In the genomic region with DNA sequence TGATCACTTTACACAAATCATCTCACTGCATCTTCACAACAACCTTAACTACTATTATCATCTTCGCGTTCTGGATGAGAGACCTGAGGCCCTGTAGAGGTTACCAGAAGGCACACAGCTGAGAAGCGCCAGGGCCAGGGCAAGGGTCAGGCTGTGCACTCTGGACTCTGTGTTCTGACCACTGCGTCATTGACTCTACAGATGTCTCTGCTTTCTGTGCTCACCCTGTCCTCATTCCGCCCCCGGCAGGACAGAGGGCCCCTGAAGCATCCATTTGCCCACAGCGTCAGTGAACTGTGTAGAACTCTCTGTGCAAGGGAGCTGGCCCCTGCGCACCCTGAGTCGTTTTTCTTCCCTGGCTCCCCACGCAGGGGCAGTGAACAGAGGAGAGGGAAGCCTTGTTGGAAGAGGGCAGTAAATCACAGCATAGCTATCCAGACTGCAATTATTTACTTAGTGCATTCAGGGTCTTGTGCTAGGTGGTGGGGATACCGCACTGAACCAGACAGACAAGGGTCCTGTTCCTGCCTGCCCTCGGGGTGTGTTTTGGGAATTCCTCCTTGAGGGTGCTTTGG, we compare ENCODE assay signal across 9 cellular contexts. TPM values are rescaled to one million over a fixed set of nuclear protein-coding genes. Genes with fewer than 3 reads are reported as not detected.
DNase-seq lines count a peak whose midpoint lies in the region; ATAC-seq and TF ChIP-seq lines count a peak whose summit lies in the region.
"Had no signal": no experiment of that assay in that cellular context is flagged by ENCODE, and none has a peak within 500 bp of the region (broad histone marks: within the 10 kb centered on the region; RNA-seq: fewer than 3 reads in every experiment).

No MANE protein-coding gene starts in this region.

- TF ChIP-seq CTCF in BE2C (IDR thresholded peaks at IDR 0.05; ENCODE audit: low read depth, low read length) (no peak), omental fat pad (IDR thresholded peaks at IDR 0.05) (no peak)

- no peaks in the 10 kb centered on the region for H3K9me3 Mint-ChIP-seq in central memory CD8-positive, alpha-beta T cell
- H3K9me3 Mint-ChIP-seq in naive thymus-derived CD8-positive, alpha-beta T cell = no peaks in the 10 kb centered on the region

- POLR2A ChIA-PET in naive thymus-derived CD8-positive, alpha-beta T cell (lab: Charles Lee) = interaction anchor here (1.3 to 1.5 kb wide), 4 partner anchors 18 to 59 kb away, joined by 3 to 8 read pairs (median 4); no protein-coding TSS in a partner anchor

- H3K27me3 ChIP-seq in BE2C (no peaks in the 10 kb centered on the region), HUES64 (ENCODE audit: insufficient read depth, low read length) (no peaks in the 10 kb centered on the region)
- H3K27me3 ChIP-seq: left lung had no signal

- peak overlapping the region; percentile 82 for H3K4me3 Mint-ChIP-seq in central memory CD8-positive, alpha-beta T cell
- H3K4me3 Mint-ChIP-seq in naive thymus-derived CD8-positive, alpha-beta T cell = peak overlapping the region; percentile 79 to 94 (median 90)

- no peak for ATAC-seq in central memory CD8-positive, alpha-beta T cell (replicated peaks; ENCODE audit: extremely low read depth, poor library complexity, severe bottlenecking)
- no peak for ATAC-seq in naive thymus-derived CD8-positive, alpha-beta T cell
- ATAC-seq in omental fat pad (ENCODE audit: low FRiP score) = no peak
- no peak for ATAC-seq in HG03378 (IDR thresholded peaks at IDR 0.05; ENCODE audit: unreplicated experiment)

- H3K36me3 Mint-ChIP-seq in central memory CD8-positive, alpha-beta T cell (ENCODE audit: insufficient read depth) = peaks cover 6% of the 10 kb centered on the region
- no peaks in the 10 kb centered on the region for H3K36me3 Mint-ChIP-seq in naive thymus-derived CD8-positive, alpha-beta T cell

- no peaks in the 10 kb centered on the region for H3K36me3 ChIP-seq in BE2C
- H3K36me3 ChIP-seq in HUES64 (ENCODE audit: insufficient read depth, low read length) = no peaks in the 10 kb centered on the region
- H3K36me3 ChIP-seq: left lung had no signal

- H3K27ac ChIP-seq in HUES64 (ENCODE audit: low read depth, low read length) = no peak overlapping the region

- 83% methylated on average over 9 of the region's 12 CpGs for WGBS in HUES64

- no peaks in the 10 kb centered on the region for H3K4me1 ChIP-seq in BE2C
- no peaks in the 10 kb centered on the region for H3K4me1 ChIP-seq in HUES64 (ENCODE audit: insufficient read depth, low read length)

- peak overlapping the region; percentile 80 for H3K4me3 ChIP-seq in BE2C (ENCODE audit: low read depth, low read length)
- H3K4me3 ChIP-seq in HUES64 (ENCODE audit: low read length) = peak overlapping the region; percentile 95

- H3K9ac ChIP-seq in HUES64 (ENCODE audit: low read depth, low read length) = no peak overlapping the region

- no peaks in the 10 kb centered on the region for H3K27me3 Mint-ChIP-seq in central memory CD8-positive, alpha-beta T cell
- no peaks in the 10 kb centered on the region for H3K27me3 Mint-ChIP-seq in naive thymus-derived CD8-positive, alpha-beta T cell

- peak overlapping the region; percentile 82 for H3K27ac Mint-ChIP-seq in central memory CD8-positive, alpha-beta T cell (ENCODE audit: low read depth)
- H3K27ac Mint-ChIP-seq in naive thymus-derived CD8-positive, alpha-beta T cell = peak overlapping the region; percentile 47 to 94 (median 89)

- DNase-seq in BE2C = no peak
- DNase-seq in central memory CD8-positive, alpha-beta T cell (ENCODE audit: low spot score in 2 of 2) = no peak
- DNase-seq in naive thymus-derived CD8-positive, alpha-beta T cell = no peak
- no peak for DNase-seq in NCI-H774 (lab: John Stamatoyannopoulos, UW)
- no peak for DNase-seq in omental fat pad (ENCODE audit: low spot score)
- no peak for DNase-seq in ureter (ENCODE audit: low spot score)
- DNase-seq: left lung had no signal

- peaks cover 11% of the 10 kb centered on the region for H3K4me1 Mint-ChIP-seq in central memory CD8-positive, alpha-beta T cell
- H3K4me1 Mint-ChIP-seq in naive thymus-derived CD8-positive, alpha-beta T cell = peaks cover 3 to 42% (median 30%) of the 10 kb centered on the region in 4 donors

- H3K9me3 ChIP-seq in BE2C (no peaks in the 10 kb centered on the region), HUES64 (ENCODE audit: insufficient read depth, low read depth, low read length) (no peaks in the 10 kb centered on the region)
- H3K9me3 ChIP-seq: left lung had no signal

RNA-seq across cellular contexts. Expression of a gene that starts 6.1 kb away (rescaled TPM):
- polyA plus RNA-seq in BE2C (2012; ENCODE audit: insufficient read depth, insufficient read length, low read depth) = 1.1 TPM
- polyA plus RNA-seq in HUES64 (2013, experiment 1 of 2) = 0.20 TPM
- polyA plus RNA-seq in HUES64 (2013, experiment 2 of 2) = 0.76 TPM
- total RNA-seq in naive thymus-derived CD8-positive, alpha-beta T cell = 10 to 100 TPM; 98.4 to 99.7 TPM
- 10 to 100 TPM; 13.9 to 25.1 (median 19.7) TPM for polyA plus RNA-seq in naive thymus-derived CD8-positive, alpha-beta T cell
- total RNA-seq in omental fat pad (10 to 100 TPM in 3 of 4 donors, 1 to 10 TPM in 1; 9.0 to 26.0 (median 21.0) TPM), ureter (4.8 TPM)

RNA-seq across cellular contexts. Expression of a gene that starts 19.0 kb away (rescaled TPM):
- 12.1 TPM for polyA plus RNA-seq in BE2C (2012; ENCODE audit: insufficient read depth, insufficient read length, low read depth)
- 12.5 TPM for polyA plus RNA-seq in HUES64 (2013, experiment 1 of 2)
- polyA plus RNA-seq in HUES64 (2013, experiment 2 of 2) = 13.1 TPM
- 1 to 10 TPM; 9.4 to 9.8 TPM for total RNA-seq in naive thymus-derived CD8-positive, alpha-beta T cell
- polyA plus RNA-seq in naive thymus-derived CD8-positive, alpha-beta T cell = 10 to 100 TPM in 2 of 3 donors, 1 to 10 TPM in 1; 9.8 to 13.9 (median 10.2) TPM
- 1 to 10 TPM; 4.2 to 8.1 (median 5.5) TPM for total RNA-seq in omental fat pad
- 4.1 TPM for total RNA-seq in ureter
